ENCODE assay signal across 11 cellular contexts in genomic region chr6:70073637-70074036, GRCh38.
"Had no signal": no experiment of that assay in that cellular context is flagged by ENCODE, and none has a peak within 500 bp of the region (broad histone marks: within the 10 kb centered on the region; RNA-seq: fewer than 3 reads in every experiment).

No MANE protein-coding gene starts in this region.

- H3K9me3 ChIP-seq: HAP-1 had no signal

- H3K36me3 ChIP-seq: HAP-1 had no signal

- H2AFZ ChIP-seq: GM23248, GM23338 had no signal

- H3K27ac ChIP-seq: GM23248 had no signal

- DNase-seq: GM23248, GOT3, H7, H9, HCEC 1CT, HFFc6 had no signal

- FAIRE-seq: H1, H54 had no signal

- H3K4me3 ChIP-seq: GM23248, GM23338, HAP-1 had no signal

- H3K9ac ChIP-seq: GM23248 had no signal

- H3K4me1 ChIP-seq: HAP-1 had no signal

- ATAC-seq: GM23338, HCT116 had no signal

- H3K4me2 ChIP-seq: GM23338 had no signal
